1 cellular context compared by ENCODE assay signal in the genomic region with DNA sequence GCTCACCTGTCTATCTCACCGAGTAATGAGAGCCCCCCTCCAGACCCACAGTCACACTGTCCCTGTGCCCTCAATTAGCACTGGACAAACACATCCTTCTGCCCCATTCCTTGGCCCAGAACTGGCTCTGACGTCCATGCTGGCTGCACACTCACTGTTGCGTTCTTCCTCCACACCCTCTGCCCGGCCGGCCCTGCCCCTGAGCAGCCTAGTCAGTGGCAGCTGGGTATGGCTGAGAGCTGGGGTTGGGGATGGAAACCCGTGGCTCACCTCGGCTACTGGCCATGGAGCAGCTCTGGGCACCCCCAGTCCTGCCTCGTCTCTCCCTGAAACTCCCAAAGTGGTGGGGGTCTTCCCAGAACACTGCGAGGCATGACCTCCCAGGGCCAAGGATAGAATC.
TF ChIP-seq lines count a peak whose summit lies in the region.

No MANE protein-coding gene starts in this region.

TF ChIP-seq in GM12878, 131 proteins besides CTCF, POLR2A, EP300 and RAD21:
- TF ChIP-seq STAT1 (conservative IDR thresholded peaks at IDR 0.05) = no peak
- TF ChIP-seq BCL3 (IDR thresholded peaks at IDR 0.05; ENCODE audit: borderline replicate concordance, insufficient read depth, low read depth, low read length, poor library complexity, severe bottlenecking) = no peak
